In genomic region chr6:31378062-31378720, GRCh38 we compare ENCODE assay signal across 1 cellular context.
TF ChIP-seq lines count a peak whose summit lies in the region.

No MANE protein-coding gene starts in this region.

TF ChIP-seq in K562, 482 proteins besides CTCF, POLR2A, EP300 and RAD21:
- no peak for TF ChIP-seq ZNF41 (CRISPR knock-in tag; conservative IDR thresholded peaks at IDR 0.05)
- TF ChIP-seq ZNF280A (IDR thresholded peaks at IDR 0.05; ENCODE audit: low read depth, partially characterized antibody): no peak
- no peak for TF ChIP-seq ZNF76 (CRISPR knock-in tag; IDR thresholded peaks at IDR 0.05; ENCODE audit: borderline replicate concordance)
- TF ChIP-seq DNMT1 (IDR thresholded peaks at IDR 0.05): no peak
- TF ChIP-seq SP2 (IDR thresholded peaks at IDR 0.05; ENCODE audit: extremely low read depth, low read depth, low read length, poor library complexity, severe bottlenecking): no peak
- TF ChIP-seq PURB (CRISPR knock-in tag; IDR thresholded peaks at IDR 0.05; ENCODE audit: low read depth): no peak
- no peak for TF ChIP-seq ESRRA (IDR thresholded peaks at IDR 0.05; ENCODE audit: borderline replicate concordance, low read depth)
- no peak for TF ChIP-seq ARID4B (CRISPR knock-in tag; IDR thresholded peaks at IDR 0.05)
- TF ChIP-seq ATF3 (IDR thresholded peaks at IDR 0.05): no peak
- TF ChIP-seq ATF3 (CRISPR knock-in tag; conservative IDR thresholded peaks at IDR 0.05): no peak
- TF ChIP-seq RCOR1 (IDR thresholded peaks at IDR 0.05; ENCODE audit: borderline replicate concordance in 1 of 2, low read depth in 2 of 2, low read length in 2 of 2): no peak
- TF ChIP-seq HCFC1 (IDR thresholded peaks at IDR 0.05; ENCODE audit: low read depth, low read length): no peak
- TF ChIP-seq HSF4 (CRISPR knock-in tag; IDR thresholded peaks at IDR 0.05; ENCODE audit: borderline replicate concordance): no peak
- TF ChIP-seq FOS (IDR thresholded peaks at IDR 0.05; ENCODE audit: extremely low read depth, insufficient read length): no peak
- TF ChIP-seq CEBPZ (IDR thresholded peaks at IDR 0.05; ENCODE audit: borderline replicate concordance, low read depth, low read length): no peak
- TF ChIP-seq NELFE (IDR thresholded peaks at IDR 0.05; ENCODE audit: insufficient read depth, insufficient read length): no peak
- no peak for TF ChIP-seq MTA1 (IDR thresholded peaks at IDR 0.05; ENCODE audit: borderline replicate concordance)
- TF ChIP-seq BMI1 (IDR thresholded peaks at IDR 0.05; ENCODE audit: low read length): no peak
- TF ChIP-seq SNIP1 (IDR thresholded peaks at IDR 0.05; ENCODE audit: low read depth): no peak
- TF ChIP-seq CTCFL (IDR thresholded peaks at IDR 0.05; ENCODE audit: borderline replicate concordance, insufficient read depth, low read depth, low read length, poor library complexity, severe bottlenecking): no peak
- TF ChIP-seq ZNF436 (CRISPR knock-in tag; IDR thresholded peaks at IDR 0.05): no peak
- no peak for TF ChIP-seq MYC (IDR thresholded peaks at IDR 0.05; ENCODE audit: low read depth, low read length)
- TF ChIP-seq MYC (CRISPR knock-in tag; IDR thresholded peaks at IDR 0.05; ENCODE audit: borderline replicate concordance, low read depth): no peak
- TF ChIP-seq HDAC2 (IDR thresholded peaks at IDR 0.05): peak; percentile 63; the same call in 1 of the 2 replicates
- TF ChIP-seq ZNF398 (CRISPR knock-in tag; IDR thresholded peaks at IDR 0.05): no peak
- no peak for TF ChIP-seq E4F1 (CRISPR knock-in tag; IDR thresholded peaks at IDR 0.05; ENCODE audit: borderline replicate concordance)
- TF ChIP-seq KDM4B (IDR thresholded peaks at IDR 0.05; ENCODE audit: borderline replicate concordance in 2 of 2, low read depth in 1 of 2): no peak
- no peak for TF ChIP-seq JUN (IDR thresholded peaks at IDR 0.05; ENCODE audit: borderline replicate concordance, low read depth, low read length)
- no peak for TF ChIP-seq JUN (CRISPR knock-in tag; IDR thresholded peaks at IDR 0.05; ENCODE audit: borderline replicate concordance)
- TF ChIP-seq KDM1A (IDR thresholded peaks at IDR 0.05): peak; percentile 61 to 80
- TF ChIP-seq BCOR (IDR thresholded peaks at IDR 0.05): peak; percentile 98
- no peak for TF ChIP-seq TRIM28 (IDR thresholded peaks at IDR 0.05)
- peak; percentile 91 for TF ChIP-seq ZFP36 (IDR thresholded peaks at IDR 0.05; ENCODE audit: low read depth, low read length, partially characterized antibody)
- TF ChIP-seq NR2C2 (CRISPR knock-in tag; IDR thresholded peaks at IDR 0.05): no peak
- no peak for TF ChIP-seq NR2C2 (tag; IDR thresholded peaks at IDR 0.05)
- TF ChIP-seq PHF20 (IDR thresholded peaks at IDR 0.05; ENCODE audit: partially characterized antibody): no peak
- peak; percentile 94 for TF ChIP-seq SMARCA5 (IDR thresholded peaks at IDR 0.05)
- TF ChIP-seq RBM25 (IDR thresholded peaks at IDR 0.05; ENCODE audit: low read depth, low read length, severe bottlenecking): peak; percentile 97
